8 cellular contexts compared by ENCODE assay signal in genomic region chr22:21937041-21937820, GRCh38. TPM values are rescaled to one million over a fixed set of nuclear protein-coding genes. Genes with fewer than 3 reads are reported as not detected.
A peak's percentile ranks its signal among the peaks of the same experiment; 100 is the strongest.
DNase-seq lines count a peak whose midpoint lies in the region; ATAC-seq and TF ChIP-seq lines count a peak whose summit lies in the region.

No MANE protein-coding gene starts in this region.

- H2AFZ ChIP-seq in HCT116 (ENCODE audit: low read depth, low read length, poor library complexity, severe bottlenecking) (no peak overlapping the region), hepatocyte (no peak overlapping the region)

- 87% methylated on average over 20 of the region's 20 CpGs for WGBS in hepatocyte (ENCODE audit: low lambda C conversion rate, missing lambda C conversion rate)

- H3K36me3 ChIP-seq in HCT116 (ENCODE audit: control insufficient read depth in 1 of 2, insufficient read depth in 2 of 2, low read length in 2 of 2): peaks cover 5 to 30% of the 10 kb centered on the region in 2 experiments
- H3K36me3 ChIP-seq in hepatocyte (replicated peaks; ENCODE audit: insufficient read depth, low read depth): no peaks in the 10 kb centered on the region
- H3K36me3 ChIP-seq in skeletal muscle satellite cell (ENCODE audit: insufficient read depth, low read length): peaks cover 49% of the 10 kb centered on the region

- BruUV-seq in HCT116 (replicated peaks; lab: Mats Ljungman, UMichigan): no TSS peak

- RAD21 ChIA-PET in HCT116 (lab: Charles Lee; ENCODE audit: low non-redundant PET in 1 of 2, low total read pairs in 2 of 2, uncharacterized antibody in 2 of 2, unreplicated experiment in 2 of 2): interaction anchor here in 1 of 2 experiments (1.6 kb wide), 1 partner anchor 16 kb away, joined by 5 read pairs; the partner anchor contains the start of gene PPM1F

- H3K9me2 ChIP-seq in HCT116 (ENCODE audit: insufficient read depth) (no peaks in the 10 kb centered on the region), hepatocyte (replicated peaks; ENCODE audit: insufficient read depth) (no peaks in the 10 kb centered on the region)

- POLR2A ChIA-PET in HCT116 (lab: Charles Lee): no interaction called here

- H3K9ac ChIP-seq in HCT116 (ENCODE audit: low read length) (peak overlapping the region; percentile 65), skeletal muscle satellite cell (ENCODE audit: low read depth, low read length) (peak overlapping the region; percentile 93)

- TF ChIP-seq CTCF in HCT116 (IDR thresholded peaks at IDR 0.05 in 2 of 3, conservative IDR thresholded peaks at IDR 0.05 in 1 of 3; ENCODE audit: borderline replicate concordance in 1 of 3, insufficient read depth in 1 of 3, low read depth in 2 of 3, low read length in 2 of 3): no peak
- TF ChIP-seq CTCF in VCaP (conservative IDR thresholded peaks at IDR 0.05): no peak
- TF ChIP-seq CTCF in hepatocyte (IDR thresholded peaks at IDR 0.05; ENCODE audit: poor library complexity): no peak

- TF ChIP-seq RAD21 in HCT116 (IDR thresholded peaks at IDR 0.05; ENCODE audit: low read depth): no peak

- H4K20me1 ChIP-seq in HCT116 (ENCODE audit: insufficient read depth) (no peaks in the 10 kb centered on the region), hepatocyte (ENCODE audit: insufficient read depth, poor library complexity, severe bottlenecking) (no peaks in the 10 kb centered on the region)

- intact Hi-C loops in HCT116 (cut with micrococcal nuclease): no loop called here

- H3K4me2 ChIP-seq in HCT116 (ENCODE audit: low read length) (peak overlapping the region; percentile 83), hepatocyte (peak overlapping the region; percentile 79), skeletal muscle satellite cell (ENCODE audit: low read length) (peak overlapping the region; percentile 90)

- ATAC-seq in HCT116 (no peak), HG02623 (IDR thresholded peaks at IDR 0.05; ENCODE audit: unreplicated experiment) (no peak)

- H3K9me3 ChIP-seq in HCT116 (ENCODE audit: control insufficient read depth in 1 of 2, insufficient read depth in 1 of 2, low read depth in 1 of 2, low read length in 2 of 2) (no peaks in the 10 kb centered on the region), hepatocyte (ENCODE audit: low read depth) (no peaks in the 10 kb centered on the region), skeletal muscle satellite cell (replicated peaks; ENCODE audit: low read length) (no peaks in the 10 kb centered on the region)

- DNase-seq in HCT116 (ENCODE audit: low read depth, low spot score) (no peak), hepatocyte (ENCODE audit: low spot score) (no peak), NCI-H82 treated with DMSO at 0.1 percent for 48 hours (lab: John Stamatoyannopoulos, UW; ENCODE audit: unreplicated experiment) (no peak), COLO668 (lab: John Stamatoyannopoulos, UW; ENCODE audit: unreplicated experiment) (no peak)
- DNase-seq in stimulated activated CD4-positive, alpha-beta T cell treated with anti-CD3 and anti-CD28 coated beads, Interleukin-4, amount 100 ng/mL, for 24 hours: no peak

- peaks cover 8% of the 10 kb centered on the region; the same call in 1 of the 2 replicates for H3K79me2 ChIP-seq in HCT116 (ENCODE audit: insufficient read depth, low read length)
- peaks cover 5% of the 10 kb centered on the region for H3K79me2 ChIP-seq in hepatocyte

- H3K27ac ChIP-seq in HCT116 (ENCODE audit: low read depth, low read length) (peak overlapping the region; percentile 91), VCaP (peak overlapping the region; percentile 97), hepatocyte (peak overlapping the region; percentile 97)

- peak overlapping the region in 1 of 2 experiments; percentile 52; a peak in 2 of 4 replicates for H3K4me3 ChIP-seq in HCT116 (replicated peaks in 1 of 2; ENCODE audit: low read depth in 1 of 2, low read length in 2 of 2)
- H3K4me3 ChIP-seq in hepatocyte: no peak overlapping the region
- H3K4me3 ChIP-seq in skeletal muscle satellite cell (ENCODE audit: low read length): peak overlapping the region; percentile 70

- no peaks in the 10 kb centered on the region for H3K27me3 ChIP-seq in HCT116 (ENCODE audit: insufficient read depth, low read length)
- no peaks in the 10 kb centered on the region for H3K27me3 ChIP-seq in hepatocyte
- H3K27me3 ChIP-seq in skeletal muscle satellite cell (ENCODE audit: control insufficient read depth, insufficient read depth, low read length): no peaks in the 10 kb centered on the region

- TF ChIP-seq POLR2A in HCT116 (IDR thresholded peaks at IDR 0.05; ENCODE audit: borderline replicate concordance, extremely low read depth, insufficient read depth, insufficient read length): no peak

- CTCF ChIA-PET in HCT116 (lab: Charles Lee): interaction anchor here (0.8 to 1.8 kb wide), 10 partner anchors 10 to 222 kb away, joined by 3 to 19 read pairs (median 6); partner anchors contain the start of genes PPM1F and TOP3B

- peaks cover 15 to 34% of the 10 kb centered on the region in 2 experiments for H3K4me1 ChIP-seq in HCT116 (ENCODE audit: control insufficient read depth in 1 of 2, insufficient read depth in 2 of 2, low read length in 2 of 2)
- peaks cover 8% of the 10 kb centered on the region for H3K4me1 ChIP-seq in hepatocyte (ENCODE audit: insufficient read depth)
- peaks cover 59% of the 10 kb centered on the region for H3K4me1 ChIP-seq in skeletal muscle satellite cell (ENCODE audit: control insufficient read depth, insufficient read depth, low read length)

TF ChIP-seq in HCT116, 20 proteins besides CTCF, POLR2A, EP300 and RAD21:
- TF ChIP-seq CEBPB (IDR thresholded peaks at IDR 0.05; ENCODE audit: low read depth): no peak
- TF ChIP-seq MAX (IDR thresholded peaks at IDR 0.05): 0 out of 2 replicates have a peak, but pooled peaks have one; percentile 24

RNA-seq across cellular contexts. Expression of gene PPM1F, which starts 15.4 kb away (rescaled TPM):
- 27.3 TPM for total RNA-seq in HCT116 (2021; ENCODE audit: unreplicated experiment)
- 12.7 and 13.1 TPM in 2 replicates for polyA plus RNA-seq in HCT116 (2012)
- 13.7 and 17.8 TPM in 2 replicates for total RNA-seq in hepatocyte
- 14.7 and 16.1 TPM in 2 replicates for polyA plus RNA-seq in hepatocyte
- 36.0 and 38.3 TPM in 2 replicates for total RNA-seq in skeletal muscle satellite cell (2012; rRNA removed)

RNA-seq across cellular contexts. Expression of gene TOP3B, which starts 45.4 kb away (rescaled TPM):
- total RNA-seq in HCT116 (2021; ENCODE audit: unreplicated experiment) (50.1 TPM), hepatocyte (23.5 and 26.6 TPM in 2 replicates)
- polyA plus RNA-seq in HCT116 (2012): 33.1 and 36.8 TPM in 2 replicates
- 30.8 and 45.6 TPM in 2 replicates for polyA plus RNA-seq in hepatocyte
- 19.0 and 23.2 TPM in 2 replicates for total RNA-seq in skeletal muscle satellite cell (2012; rRNA removed)
